12 cellular contexts compared by ENCODE assay signal in the genomic region with DNA sequence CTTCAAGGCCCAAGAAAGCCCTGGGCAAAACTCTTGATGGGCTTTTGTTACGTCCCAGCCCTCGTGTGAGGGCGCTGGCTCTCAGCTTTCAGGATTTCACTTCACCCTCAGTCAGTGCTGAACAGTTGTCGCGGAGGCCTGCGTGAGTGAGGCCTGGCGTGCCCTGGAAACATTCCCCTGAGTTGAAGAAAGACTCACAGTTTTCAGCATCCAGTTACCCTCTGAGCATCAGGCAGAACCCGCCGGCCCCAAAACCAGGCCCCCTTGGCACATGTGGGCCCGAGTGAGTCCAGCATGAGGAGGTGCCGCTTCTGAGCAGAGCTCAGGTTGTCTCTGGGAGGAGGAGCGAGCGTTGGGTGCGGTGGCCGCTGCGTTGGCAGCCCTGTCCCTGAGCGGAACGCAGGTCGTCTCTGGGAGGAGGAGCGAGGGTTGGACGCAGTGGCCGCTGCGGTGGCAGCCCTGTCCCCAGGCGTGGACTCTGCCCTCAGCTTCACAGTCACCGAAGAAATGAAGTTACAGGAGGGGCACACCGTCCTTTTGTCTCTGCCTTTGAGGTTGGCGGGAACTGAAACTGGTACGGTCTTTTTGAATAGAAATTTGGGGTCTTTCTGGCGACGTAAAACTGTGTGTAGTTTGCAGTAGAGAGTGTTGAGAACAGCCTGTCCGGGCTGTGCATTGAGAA. TPM values are rescaled to one million over a fixed set of nuclear protein-coding genes. Genes with fewer than 3 reads are reported as not detected.
A peak's percentile ranks its signal among the peaks of the same experiment; 100 is the strongest.
DNase-seq lines count a peak whose midpoint lies in the region; ATAC-seq and TF ChIP-seq lines count a peak whose summit lies in the region.
"Had no signal": no experiment of that assay in that cellular context is flagged by ENCODE, and none has a peak within 500 bp of the region (broad histone marks: within the 10 kb centered on the region; RNA-seq: fewer than 3 reads in every experiment).

NEU4 (plus strand) TSS at position 493 of the 682 bp plus-strand sequence. CDS start 5,292 bp downstream, outside the sequence.

- 81% methylated on average over 31 of the region's 31 CpGs for WGBS in HUES64

- no peaks in the 10 kb centered on the region for H3K9me3 ChIP-seq in HUES64 (ENCODE audit: insufficient read depth, low read depth, low read length)
- H3K9me3 ChIP-seq: left lung had no signal

- H3K27me3 ChIP-seq in HUES64 (ENCODE audit: insufficient read depth, low read length) (peaks cover 11% of the 10 kb centered on the region), layer of hippocampus (ENCODE audit: control insufficient read depth, insufficient read depth, low read length) (peaks cover 9% of the 10 kb centered on the region)

- H3K36me3 ChIP-seq in HUES64 (ENCODE audit: insufficient read depth, low read length) = no peaks in the 10 kb centered on the region
- H3K36me3 ChIP-seq: left lung had no signal

- H3K9me3 Mint-ChIP-seq in brain = no peaks in the 10 kb centered on the region
- H3K9me3 Mint-ChIP-seq: activated T-cell treated with anti-CD3 and anti-CD28 coated beads, Interleukin-2, amount 50 U/mL, for 4 hours had no signal

- H3K36me3 Mint-ChIP-seq in brain = no peaks in the 10 kb centered on the region

- H3K9ac ChIP-seq in HUES64 (ENCODE audit: low read depth, low read length) = peak within 1 kb of the TSS; percentile 26; the same call in 1 of the 2 replicates

- 0 out of 2 replicates have a peak within 1 kb of the TSS, but pooled peaks have one; percentile 14 for H3K27ac ChIP-seq in HUES64 (ENCODE audit: low read depth, low read length)
- H3K27ac ChIP-seq in layer of hippocampus (ENCODE audit: low read depth, low read length) = peak within 1 kb of the TSS; percentile 46
- H3K27ac ChIP-seq: left lung had no signal

- no peak within 1 kb of the TSS for H3K4me3 Mint-ChIP-seq in brain
- H3K4me3 Mint-ChIP-seq: activated T-cell treated with anti-CD3 and anti-CD28 coated beads, Interleukin-2, amount 50 U/mL, for 4 hours had no signal

- peaks cover 27% of the 10 kb centered on the region for H3K4me1 Mint-ChIP-seq in brain

- H3K4me3 ChIP-seq in HUES64 (ENCODE audit: low read length) = no peak within 1 kb of the TSS
- H3K4me3 ChIP-seq: left lung had no signal

- no peak for TF ChIP-seq CTCF in brain (conservative IDR thresholded peaks at IDR 0.05)

- peaks cover 3% of the 10 kb centered on the region for H3K27me3 Mint-ChIP-seq in brain

- peak; percentile 22 for DNase-seq in renal cortical epithelial cell (ENCODE audit: low read depth)
- DNase-seq in effector CD8-positive, alpha-beta T cell (lab: John Stamatoyannopoulos, UW) = no peak
- DNase-seq: activated T-cell treated with anti-CD3 and anti-CD28 coated beads, Interleukin-2, amount 50 U/mL, for 4 hours; MM.1S; SHP77 treated with DMSO at 0.1 percent for 48 hours had no signal

- peak within 1 kb of the TSS; percentile 41 to 93 (median 84) for H3K27ac Mint-ChIP-seq in brain

- no peak for ATAC-seq in GM21619 (IDR thresholded peaks at IDR 0.05; ENCODE audit: unreplicated experiment)
- ATAC-seq in HG02610 (IDR thresholded peaks at IDR 0.05; ENCODE audit: unreplicated experiment) = no peak
- no peak for ATAC-seq in GM21825 (IDR thresholded peaks at IDR 0.05; ENCODE audit: unreplicated experiment)
- ATAC-seq: activated T-cell treated with anti-CD3 and anti-CD28 coated beads, Interleukin-2, amount 50 U/mL, for 4 hours; left lung had no signal

- peaks cover 18% of the 10 kb centered on the region for H3K4me1 ChIP-seq in HUES64 (ENCODE audit: insufficient read depth, low read length)

RNA-seq across cellular contexts. Expression of gene NEU4, which starts in this region (rescaled TPM):
- 0.20 TPM for polyA plus RNA-seq in HUES64 (2013, experiment 1 of 2)
- polyA plus RNA-seq in HUES64 (2013, experiment 2 of 2) = 0.57 TPM
- 4.4 TPM for polyA plus RNA-seq in brain (ENCODE audit: insufficient read depth, low read depth, low replicate concordance)
- total RNA-seq in renal cortical epithelial cell = 0.40 TPM in 1 of 2 replicates, not detected in the other

Comparison
In these comparisons a context has a peak if more than half of its experiments do, and no peak if none do; other contexts are left out.
1. Peak in DNase-seq in renal cortical epithelial cell; RNA of the gene not detected or under 1 TPM.